8 cellular contexts compared by ENCODE assay signal in genomic region chr7:90928700-90929424, GRCh38.
DNase-seq lines count a peak whose midpoint lies in the region; TF ChIP-seq lines count a peak whose summit lies in the region.
"Not testable (repeated sequence)": the region's sequence is repeated elsewhere in the genome, so short reads cannot be mapped to it uniquely, and the experiment has no call there.

No MANE protein-coding gene starts in this region.

- not testable (repeated sequence) for H3K9me2 ChIP-seq in OCI-LY1 (ENCODE audit: low read depth, low read length)

- not testable (repeated sequence) for H4K20me1 ChIP-seq in OCI-LY1 (ENCODE audit: insufficient read depth, low read length)

- H2AK5ac ChIP-seq in trophoblast cell (ENCODE audit: low read length) = not testable (repeated sequence)

- H3K18ac ChIP-seq in trophoblast cell (ENCODE audit: low read length) = not testable (repeated sequence)

- not testable (repeated sequence) for H3K9me3 ChIP-seq in OCI-LY1 (ENCODE audit: low read length); trophoblast cell (ENCODE audit: insufficient read depth, low read depth, low read length)

- peak overlapping the region; percentile 55 for H3K4me3 Mint-ChIP-seq in T-helper 1 cell treated with Interleukin-12 subunit alpha and Interleukin-12 subunit beta and Interleukin-4 antibody, amounts not matched to agents 30 μg/mL and 1 μg/mL, for 36 hours
- peak overlapping the region; percentile 31 for H3K4me3 Mint-ChIP-seq in activated naive CD4-positive, alpha-beta T cell treated with anti-CD3 and anti-CD28 coated beads, Interleukin-2, amount 50 U/mL, for 24 hours

- H3K27me3 ChIP-seq in OCI-LY1 (ENCODE audit: insufficient read depth, low read length); trophoblast cell (ENCODE audit: insufficient read depth, low read length): not testable (repeated sequence)

- H3K79me1 ChIP-seq in trophoblast cell (ENCODE audit: low read length) = not testable (repeated sequence)

- H4K91ac ChIP-seq in trophoblast cell (ENCODE audit: low read depth, low read length) = not testable (repeated sequence)

- H3K27ac Mint-ChIP-seq in T-helper 1 cell treated with Interleukin-12 subunit alpha and Interleukin-12 subunit beta and Interleukin-4 antibody, amounts not matched to agents 30 μg/mL and 1 μg/mL, for 36 hours = peak overlapping the region; percentile 17
- H3K27ac Mint-ChIP-seq in activated naive CD4-positive, alpha-beta T cell treated with anti-CD3 and anti-CD28 coated beads, Interleukin-2, amount 50 U/mL, for 24 hours = not testable (repeated sequence)

- WGBS in trophoblast cell (ENCODE audit: extremely low coverage, insufficient coverage, insufficient read length) = no CpG with 5 or more reads among the region's 13 CpGs

- not testable (repeated sequence) for H3K36me3 ChIP-seq in OCI-LY1 (ENCODE audit: insufficient read depth, low read length); trophoblast cell (ENCODE audit: control insufficient read depth in 1 of 2, insufficient read depth in 2 of 2, low read length in 2 of 2)

- peaks cover 35% of the 10 kb centered on the region for H3K4me1 ChIP-seq in OCI-LY1 (ENCODE audit: insufficient read depth, low read length, severe bottlenecking)
- H3K4me1 ChIP-seq in trophoblast cell (ENCODE audit: control insufficient read depth in 1 of 2, insufficient read depth in 2 of 2, low read length in 2 of 2) = not testable (repeated sequence)

- H4K8ac ChIP-seq in trophoblast cell (ENCODE audit: low read depth, low read length) = not testable (repeated sequence)

- not testable (repeated sequence) for H2BK5ac ChIP-seq in trophoblast cell (ENCODE audit: low read depth, low read length, poor library complexity)

- in situ Hi-C loops in ACHN (cut with HindIII; ENCODE audit: low pct_ligation_motif_present, low pct_unique_long_range_greater_than_20kb, low sequenced_read_pairs) = not testable (repeated sequence)

- H3K9ac ChIP-seq in OCI-LY1 (ENCODE audit: low read length); trophoblast cell (ENCODE audit: low read length): not testable (repeated sequence)

- peak; percentile 78 for DNase-seq in ACHN
- peak; percentile 26 for DNase-seq in Daoy (ENCODE audit: low read depth)
- DNase-seq in HuH-7.5 (ENCODE audit: low spot score) = peak; percentile 8
- DNase-seq in NCI-H2029 (lab: John Stamatoyannopoulos, UW) = peak; percentile 82
- peak; percentile 4 to 18 for DNase-seq in trophoblast cell

- not testable (repeated sequence) for H4K12ac ChIP-seq in trophoblast cell (ENCODE audit: low read depth, low read length)

- H3K14ac ChIP-seq in trophoblast cell (ENCODE audit: low read length) = not testable (repeated sequence)

- H3K27ac ChIP-seq in OCI-LY1 (ENCODE audit: low read depth, low read length, poor library complexity, severe bottlenecking); trophoblast cell (ENCODE audit: low read depth, low read length): not testable (repeated sequence)

- H3K4me2 ChIP-seq in OCI-LY1 (ENCODE audit: low read length); trophoblast cell (ENCODE audit: low read length): not testable (repeated sequence)

- not testable (repeated sequence) for H2BK120ac ChIP-seq in trophoblast cell (ENCODE audit: insufficient read depth, low read length, poor library complexity)

- H3K27me3 Mint-ChIP-seq in T-helper 1 cell treated with Interleukin-12 subunit alpha and Interleukin-12 subunit beta and Interleukin-4 antibody, amounts not matched to agents 30 μg/mL and 1 μg/mL, for 36 hours (ENCODE audit: low read depth); activated naive CD4-positive, alpha-beta T cell treated with anti-CD3 and anti-CD28 coated beads, Interleukin-2, amount 50 U/mL, for 24 hours: not testable (repeated sequence)

- not testable (repeated sequence) for H2AFZ ChIP-seq in OCI-LY1 (ENCODE audit: low read length); trophoblast cell (ENCODE audit: insufficient read depth, low read length, poor library complexity)

- H3K4me1 Mint-ChIP-seq in T-helper 1 cell treated with Interleukin-12 subunit alpha and Interleukin-12 subunit beta and Interleukin-4 antibody, amounts not matched to agents 30 μg/mL and 1 μg/mL, for 36 hours (ENCODE audit: low read depth); activated naive CD4-positive, alpha-beta T cell treated with anti-CD3 and anti-CD28 coated beads, Interleukin-2, amount 50 U/mL, for 24 hours: not testable (repeated sequence)

- H2BK12ac ChIP-seq in trophoblast cell (ENCODE audit: low read length) = not testable (repeated sequence)

- H3K4me3 ChIP-seq in OCI-LY1 (ENCODE audit: low read depth, low read length, poor library complexity, severe bottlenecking); trophoblast cell (ENCODE audit: low read depth, low read length): not testable (repeated sequence)

- not testable (repeated sequence) for H3K4ac ChIP-seq in trophoblast cell (ENCODE audit: low read depth, low read length)

- not testable (repeated sequence) for H3K23ac ChIP-seq in trophoblast cell (ENCODE audit: low read length)

- H3K9me3 Mint-ChIP-seq in T-helper 1 cell treated with Interleukin-12 subunit alpha and Interleukin-12 subunit beta and Interleukin-4 antibody, amounts not matched to agents 30 μg/mL and 1 μg/mL, for 36 hours; activated naive CD4-positive, alpha-beta T cell treated with anti-CD3 and anti-CD28 coated beads, Interleukin-2, amount 50 U/mL, for 24 hours: not testable (repeated sequence)

- not testable (repeated sequence) for H3K36me3 Mint-ChIP-seq in T-helper 1 cell treated with Interleukin-12 subunit alpha and Interleukin-12 subunit beta and Interleukin-4 antibody, amounts not matched to agents 30 μg/mL and 1 μg/mL, for 36 hours (ENCODE audit: low read depth); activated naive CD4-positive, alpha-beta T cell treated with anti-CD3 and anti-CD28 coated beads, Interleukin-2, amount 50 U/mL, for 24 hours

- H3K79me2 ChIP-seq in OCI-LY1 (ENCODE audit: insufficient read depth, low read length); trophoblast cell (ENCODE audit: control insufficient read depth, insufficient read depth, low read length, poor library complexity): not testable (repeated sequence)

- not testable (repeated sequence) for H3F3A ChIP-seq in OCI-LY1 (ENCODE audit: insufficient read depth, low read length)

- TF ChIP-seq CTCF in OCI-LY1 (IDR thresholded peaks at IDR 0.05; ENCODE audit: low read length) = peak; percentile 45; the same call in 1 of the 2 replicates

Comparison
In these comparisons a context has a peak if more than half of its experiments do, and no peak if none do; other contexts are left out.
1. DNase-seq: peak in every context shown above with its lines; median percentile 82 in NCI-H2029; 78 in ACHN; 26 in Daoy; 11 in trophoblast cell; 8 in HuH-7.5.